20 cellular contexts compared by ENCODE assay signal in genomic region chr1:2820731-2821372, GRCh38.
"Had no signal": no experiment of that assay in that cellular context is flagged by ENCODE, and none has a peak within 500 bp of the region (broad histone marks: within the 10 kb centered on the region; RNA-seq: fewer than 3 reads in every experiment).

No MANE protein-coding gene starts in this region.

- H3K27me3 ChIP-seq: hepatocyte, ovary, right lobe of liver had no signal

- H3K4me2 ChIP-seq: hepatocyte had no signal

- DNase-seq: glutamatergic neuron; lower lobe of right lung; mammary epithelial cell; mesenchymal stem cell; occipital lobe; ovary; retina; stimulated activated CD4-positive, alpha-beta T cell treated with anti-CD3 and anti-CD28 coated beads, Interleukin-12 subunit alpha, Interleukin-12 subunit beta, amount 100 ng/mL, for 4 hours; stimulated activated CD4-positive, alpha-beta T cell treated with anti-CD3 and anti-CD28 coated beads, Interleukin-15, amount 100 ng/mL, for 24 hours; stimulated activated CD4-positive, alpha-beta T cell treated with anti-CD3 and anti-CD28 coated beads, Interleukin-2, amount 100 ng/mL, for 24 hours; stimulated activated CD4-positive, alpha-beta T cell treated with anti-CD3 and anti-CD28 coated beads, Interleukin-4, amount 100 ng/mL, for 1 hour; stimulated activated naive B cell treated with anti-CD40 and anti-IgM and Interleukin-4, amounts not matched to agents 10 μg/mL and 1 μg/mL and 100 μg/mL, for 72 hours; uterus had no signal

- H3K27ac ChIP-seq: heart right ventricle, hepatocyte, lower lobe of right lung, neutrophil, ovary, right lobe of liver, tibial nerve, uterus had no signal

- H3K4me1 ChIP-seq: heart right ventricle, right lobe of liver, uterus had no signal

- FAIRE-seq: keratinocyte had no signal

- H3K36me3 ChIP-seq: heart right ventricle, lower lobe of right lung, neutrophil, ovary, right lobe of liver, tibial nerve, uterus had no signal

- ATAC-seq: heart right ventricle; naive thymus-derived CD8-positive, alpha-beta T cell had no signal

- H3K4me3 ChIP-seq: heart right ventricle, hepatocyte, lower lobe of right lung, ovary, right lobe of liver, tibial nerve, uterus had no signal

- H2AFZ ChIP-seq: hepatocyte had no signal

- H3K9me3 ChIP-seq: heart right ventricle, lower lobe of right lung, neutrophil, ovary, right lobe of liver, tibial nerve, uterus had no signal
